11 cellular contexts compared by ENCODE assay signal in genomic region chrX:23786268-23786815, GRCh38. TPM values are rescaled to one million over a fixed set of nuclear protein-coding genes. Genes with fewer than 3 reads are reported as not detected.
DNase-seq lines count a peak whose midpoint lies in the region; ATAC-seq, FAIRE-seq and TF ChIP-seq lines count a peak whose summit lies in the region.
"Had no signal": no experiment of that assay in that cellular context is flagged by ENCODE, and none has a peak within 500 bp of the region (broad histone marks: within the 10 kb centered on the region; RNA-seq: fewer than 3 reads in every experiment).

No MANE protein-coding gene starts in this region.

- peaks cover 25% of the 10 kb centered on the region for H3K4me1 Mint-ChIP-seq in activated CD4-positive, alpha-beta T cell treated with anti-CD3 and anti-CD28 coated beads for 36 hours

- H3K9me3 Mint-ChIP-seq in activated CD4-positive, alpha-beta T cell treated with anti-CD3 and anti-CD28 coated beads for 36 hours (ENCODE audit: low read depth), result no peaks in the 10 kb centered on the region

- 66% methylated on average over 11 of the region's 11 CpGs for WGBS in GM12878 (ENCODE audit: insufficient coverage, insufficient replicate concordance, low lambda C conversion rate, missing lambda C conversion rate)

- in situ Hi-C loops in GM12878 (cut with MboI), result no loop called here

- TF ChIP-seq RAD21 in GM12878 (IDR thresholded peaks at IDR 0.05; ENCODE audit: insufficient read depth, low read depth, low read length), result no peak

- H3K4me1 ChIP-seq in GM12878 (ENCODE audit: control insufficient read depth, insufficient read depth, low read length), result no peaks in the 10 kb centered on the region
- H3K4me1 ChIP-seq in left ventricle myocardium inferior, result peaks cover 11% of the 10 kb centered on the region

- peak; percentile 51 for DNase-seq in activated CD4-positive, alpha-beta T cell treated with anti-CD3 and anti-CD28 coated beads for 1 hour
- DNase-seq in activated CD4-positive, alpha-beta T cell treated with anti-CD3 and anti-CD28 coated beads for 36 hours, result no peak
- DNase-seq in GM12878 (ENCODE audit: low read depth, low spot score), result no peak
- DNase-seq in left ventricle myocardium inferior, result no peak
- DNase-seq in renal cortical epithelial cell (ENCODE audit: low read depth), result peak; percentile 57
- DNase-seq in effector CD8-positive, alpha-beta T cell (lab: John Stamatoyannopoulos, UW), result no peak
- no peak for DNase-seq in iPS-NIHi11 (ENCODE audit: low spot score)
- DNase-seq: 8988T, amniotic stem cell, sigmoid colon had no signal

- POLR2A ChIA-PET in activated CD4-positive, alpha-beta T cell treated with anti-CD3 and anti-CD28 coated beads for 36 hours (lab: Charles Lee), result no interaction called here
- POLR2A ChIA-PET in GM12878 (lab: Charles Lee), result interaction anchor here (0.6 to 0.7 kb wide), 2 partner anchors 33 to 1964 kb away, joined by 3 to 4 read pairs; no protein-coding TSS in a partner anchor

- H3K36me3 ChIP-seq in GM12878 (ENCODE audit: control insufficient read depth in 2 of 2, insufficient read depth in 2 of 2, low read length in 1 of 2) (no peaks in the 10 kb centered on the region), left ventricle myocardium inferior (peaks cover 9% of the 10 kb centered on the region)

- H3K4me3 ChIP-seq in GM12878, result no peak overlapping the region
- H3K4me3 ChIP-seq in left ventricle myocardium inferior, result peak overlapping the region; percentile 80

- CTCF ChIA-PET in activated CD4-positive, alpha-beta T cell treated with anti-CD3 and anti-CD28 coated beads for 36 hours (lab: Charles Lee), result interaction anchor here (1.2 kb wide), 1 partner anchor 115 kb away, joined by 3 read pairs; no protein-coding TSS in a partner anchor
- CTCF ChIA-PET in GM12878 (lab: Yijun Ruan, JAX), result no interaction called here

- BruUV-seq in GM12878 (replicated peaks; lab: Mats Ljungman, UMichigan), result no TSS peak

- no peaks in the 10 kb centered on the region for H4K20me1 ChIP-seq in GM12878 (ENCODE audit: control insufficient read depth, insufficient read depth)

- H3K27ac ChIP-seq in GM12878 (ENCODE audit: control insufficient read depth, insufficient read depth), result no peak overlapping the region
- peak overlapping the region; percentile 95 for H3K27ac ChIP-seq in left ventricle myocardium inferior (replicated peaks)

- FAIRE-seq in GM12878 (lab: Jason Lieb, UNC), result no peak

- H3K9ac ChIP-seq in GM12878 (ENCODE audit: control insufficient read depth, insufficient read depth, low read length), result no peak overlapping the region

- H3K27ac Mint-ChIP-seq in activated CD4-positive, alpha-beta T cell treated with anti-CD3 and anti-CD28 coated beads for 36 hours, result no peak overlapping the region

- SMC1A ChIA-PET in GM12878 (lab: Charles Lee; ENCODE audit: uncharacterized antibody, unreplicated experiment), result interaction anchor here (2.4 kb wide), 1 partner anchor 116 kb away, joined by 9 read pairs; no protein-coding TSS in a partner anchor

- H3K4me2 ChIP-seq in GM12878 (ENCODE audit: control insufficient read depth, insufficient read depth), result no peak overlapping the region

- no peak for TF ChIP-seq CTCF in GM12878 (IDR thresholded peaks at IDR 0.05 in 2 of 3, conservative IDR thresholded peaks at IDR 0.05 in 1 of 3; ENCODE audit: control insufficient read depth in 2 of 3, extremely low read depth in 1 of 3, insufficient read depth in 1 of 3, low read depth in 3 of 3, low read length in 3 of 3)
- no peak for TF ChIP-seq CTCF in left ventricle myocardium inferior (IDR thresholded peaks at IDR 0.05; ENCODE audit: borderline replicate concordance)

- no peak for ATAC-seq in activated CD4-positive, alpha-beta T cell treated with anti-CD3 and anti-CD28 coated beads for 36 hours
- ATAC-seq in GM12878 (no peak), HG03565 (IDR thresholded peaks at IDR 0.05; ENCODE audit: unreplicated experiment) (no peak)

- RAD21 ChIA-PET in GM12878 (lab: Charles Lee; ENCODE audit: unreplicated experiment), result no interaction called here

- intact Hi-C loops in activated CD4-positive, alpha-beta T cell treated with anti-CD3 and anti-CD28 coated beads for 36 hours (cut with DNase I, micrococcal nuclease), result loop anchor here in 1 of 2 experiments (10.0 kb wide), 2 partner anchors 368 to 698 kb away; no protein-coding TSS in a partner anchor
- intact Hi-C loops in GM12878 (cut with micrococcal nuclease; ENCODE audit: unreplicated experiment), result loop anchor here (10.0 kb wide), 1 partner anchor 268 kb away; the partner anchor contains the start of gene EIF2S3
- intact Hi-C loops in left ventricle myocardium inferior (cut with micrococcal nuclease), result no loop called here

- TF ChIP-seq EP300 in GM12878 (IDR thresholded peaks at IDR 0.05; ENCODE audit: borderline replicate concordance in 1 of 2, control insufficient read depth in 1 of 2, low read depth in 2 of 2, low read length in 2 of 2), result no peak

- H3K79me2 ChIP-seq in GM12878 (ENCODE audit: control insufficient read depth, insufficient read depth, low read length), result peaks cover 9% of the 10 kb centered on the region

- H3K9me3 ChIP-seq in GM12878 (replicated peaks; ENCODE audit: control insufficient read depth, insufficient read depth, low read length), result no peaks in the 10 kb centered on the region; the same call in 2 of the 3 replicates
- no peaks in the 10 kb centered on the region for H3K9me3 ChIP-seq in left ventricle myocardium inferior (replicated peaks)
- H3K9me3 ChIP-seq: sigmoid colon had no signal

- no peak for TF ChIP-seq POLR2A in GM12878 (IDR thresholded peaks at IDR 0.05; ENCODE audit: low read depth, low read length)

- H3K27me3 Mint-ChIP-seq in activated CD4-positive, alpha-beta T cell treated with anti-CD3 and anti-CD28 coated beads for 36 hours, result no peaks in the 10 kb centered on the region

- H3K4me3 Mint-ChIP-seq in activated CD4-positive, alpha-beta T cell treated with anti-CD3 and anti-CD28 coated beads for 36 hours, result no peak overlapping the region

- H3K27me3 ChIP-seq in GM12878 (replicated peaks in 1 of 2; ENCODE audit: control insufficient read depth in 2 of 2, insufficient read depth in 2 of 2, low read length in 1 of 2) (no peaks in the 10 kb centered on the region), left ventricle myocardium inferior (ENCODE audit: low read depth) (no peaks in the 10 kb centered on the region)
- H3K27me3 ChIP-seq: sigmoid colon had no signal

- peaks cover 30% of the 10 kb centered on the region for H3K36me3 Mint-ChIP-seq in activated CD4-positive, alpha-beta T cell treated with anti-CD3 and anti-CD28 coated beads for 36 hours (ENCODE audit: low read depth)

- H2AFZ ChIP-seq in GM12878 (ENCODE audit: control insufficient read depth, low read depth, low read length), result no peak overlapping the region

TF ChIP-seq in GM12878, 131 proteins besides CTCF, POLR2A, EP300 and RAD21 (continues in another document):
- TF ChIP-seq SMC3 (IDR thresholded peaks at IDR 0.05; ENCODE audit: borderline replicate concordance, low read length) (no peak), USF2 (IDR thresholded peaks at IDR 0.05; ENCODE audit: borderline replicate concordance, low read depth, low read length) (no peak)

RNA-seq across cellular contexts. Expression of gene SAT1, which starts 3.4 kb away (rescaled TPM):
- total RNA-seq in activated CD4-positive, alpha-beta T cell treated with anti-CD3 and anti-CD28 coated beads for 36 hours, result 100 to 1,000 TPM; 148 to 166 TPM
- total RNA-seq in GM12878 (2013; cell fraction: nucleolus; rRNA removed), result 352 and 394 TPM in 2 replicates
- total RNA-seq in GM12878 (2014; rRNA removed), result 42.3 and 59.6 TPM in 2 replicates
- total RNA-seq in GM12878 (2014; rRNA removed; fragmentation: Illumina TruSeq; extraction: Trizol), result 55.9 and 59.3 TPM in 2 replicates
- 42.2 and 44.1 TPM in 2 replicates for total RNA-seq in GM12878 (2021)
- polyA plus RNA-seq in GM12878 (2011; ENCODE audit: low read depth), result 105 TPM
- 234 and 346 TPM in 2 replicates for polyA plus RNA-seq in GM12878 (2011; rRNA removed)
- 83.6 and 114 TPM in 2 replicates for polyA plus RNA-seq in GM12878 (2011; cell fraction: cytosol; rRNA removed)
- polyA plus RNA-seq in GM12878 (2011; cell fraction: nucleus; rRNA removed), result 314 and 466 TPM in 2 replicates
- polyA plus RNA-seq in GM12878 (2012), result 109 and 136 TPM in 2 replicates
- polyA plus RNA-seq in GM12878 (2014; fragmentation: Illumina TruSeq; extraction: Trizol), result 69.0 and 93.5 TPM in 2 replicates
- 100 to 1,000 TPM; 155 to 162 TPM for polyA plus RNA-seq in GM12878 (2014; fragmentation: Nextera tagmentation; extraction: Ambion mirVana)
- 52.0 and 64.9 TPM in 2 replicates for polyA plus RNA-seq in GM12878 (2014; rRNA removed)
- 10 to 100 TPM; 55.0 to 55.6 TPM for polyA plus RNA-seq in GM12878 (2016; fragmentation: Nextera tagmentation; extraction: Ambion mirVana)
- polyA minus RNA-seq in GM12878 (2011; rRNA and poly(A)+ RNA removed), result 57.9 and 63.6 TPM in 2 replicates
- polyA minus RNA-seq in GM12878 (2011; cell fraction: cytosol; rRNA and poly(A)+ RNA removed), result 19.1 and 20.5 TPM in 2 replicates
- polyA minus RNA-seq in GM12878 (2011; cell fraction: nucleus; rRNA and poly(A)+ RNA removed), result 81.4 and 82.6 TPM in 2 replicates
- 99.7 TPM for total RNA-seq in left ventricle myocardium inferior
- 569 and 976 TPM in 2 replicates for total RNA-seq in renal cortical epithelial cell

RNA-seq across cellular contexts. Expression of gene ACOT9, which starts 43.3 kb away (rescaled TPM):
- 10 to 100 TPM; 31.7 to 39.9 TPM for total RNA-seq in activated CD4-positive, alpha-beta T cell treated with anti-CD3 and anti-CD28 coated beads for 36 hours
- 57.0 and 59.2 TPM in 2 replicates for total RNA-seq in GM12878 (2013; cell fraction: nucleolus; rRNA removed)
- total RNA-seq in GM12878 (2014; rRNA removed) (21.1 and 22.0 TPM in 2 replicates), GM12878 (2014; rRNA removed; fragmentation: Illumina TruSeq; extraction: Trizol) (19.8 and 21.9 TPM in 2 replicates), GM12878 (2021) (16.9 and 17.4 TPM in 2 replicates), left ventricle myocardium inferior (49.1 TPM), renal cortical epithelial cell (51.2 and 112 TPM in 2 replicates)
- 9.7 TPM for polyA plus RNA-seq in GM12878 (2011; ENCODE audit: low read depth)
- polyA plus RNA-seq in GM12878 (2011; rRNA removed) (42.5 and 57.2 TPM in 2 replicates), GM12878 (2014; fragmentation: Illumina TruSeq; extraction: Trizol) (22.0 and 23.4 TPM in 2 replicates), GM12878 (2014; fragmentation: Nextera tagmentation; extraction: Ambion mirVana) (10 to 100 TPM; 23.7 to 24.5 TPM), GM12878 (2014; rRNA removed) (18.1 and 24.0 TPM in 2 replicates), GM12878 (2016; fragmentation: Nextera tagmentation; extraction: Ambion mirVana) (10 to 100 TPM; 22.8 to 24.5 TPM)
- 24.0 and 26.0 TPM in 2 replicates for polyA plus RNA-seq in GM12878 (2011; cell fraction: cytosol; rRNA removed)
- 36.2 and 39.5 TPM in 2 replicates for polyA plus RNA-seq in GM12878 (2011; cell fraction: nucleus; rRNA removed)
- 12.3 and 15.4 TPM in 2 replicates for polyA plus RNA-seq in GM12878 (2012)
- 22.1 and 25.5 TPM in 2 replicates for polyA minus RNA-seq in GM12878 (2011; rRNA and poly(A)+ RNA removed)
- 8.4 and 8.7 TPM in 2 replicates for polyA minus RNA-seq in GM12878 (2011; cell fraction: cytosol; rRNA and poly(A)+ RNA removed)
- 13.7 and 18.1 TPM in 2 replicates for polyA minus RNA-seq in GM12878 (2011; cell fraction: nucleus; rRNA and poly(A)+ RNA removed)

Comparison
In these comparisons a context has a peak if more than half of its experiments do, and no peak if none do; other contexts are left out.
1. DNase-seq: peak in activated CD4-positive, alpha-beta T cell treated with anti-CD3 and anti-CD28 coated beads for 1 hour (single experiment) and renal cortical epithelial cell (single experiment); none in activated CD4-positive, alpha-beta T cell treated with anti-CD3 and anti-CD28 coated beads for 36 hours (single experiment), GM12878 (single experiment), left ventricle myocardium inferior (single experiment), effector CD8-positive, alpha-beta T cell (single experiment) and iPS-NIHi11 (single experiment).